14 cellular contexts compared by ENCODE assay signal in genomic region chr3:38551026-38551832, GRCh38.
"Had no signal": no experiment of that assay in that cellular context is flagged by ENCODE, and none has a peak within 500 bp of the region (broad histone marks: within the 10 kb centered on the region; RNA-seq: fewer than 3 reads in every experiment).

No MANE protein-coding gene starts in this region.

- H3K9me3 ChIP-seq: left ventricle myocardium inferior, SJCRH30, vagina had no signal

- H3K4me1 ChIP-seq: esophagus squamous epithelium, vagina had no signal

- H3K4me3 Mint-ChIP-seq: memory B cell, nephron had no signal

- H3K4me3 ChIP-seq: esophagus squamous epithelium, hepatocyte, left ventricle myocardium inferior, SJCRH30, vagina had no signal

- H2AFZ ChIP-seq: hepatocyte had no signal

- ATAC-seq: activated naive CD4-positive, alpha-beta T cell treated with anti-CD3 and anti-CD28 coated beads, Interleukin-2, amount 50 U/mL, for 72 hours; sciatic nerve had no signal

- H3K27ac Mint-ChIP-seq: activated naive CD4-positive, alpha-beta T cell treated with anti-CD3 and anti-CD28 coated beads, Interleukin-2, amount 50 U/mL, for 72 hours; activated T-helper 2 cell treated with anti-CD3 and anti-CD28 coated beads, Interferon-gamma antibody, Interleukin-2, Interleukin-4, amounts not matched to agents 10 μg/mL and 5 μg/mL and 100 μg/mL, durations not matched to agents 14 hours and 24 hours and 36 hours; memory B cell; nephron had no signal

- H3K9me3 Mint-ChIP-seq: activated naive CD4-positive, alpha-beta T cell treated with anti-CD3 and anti-CD28 coated beads, Interleukin-2, amount 50 U/mL, for 72 hours; activated T-helper 2 cell treated with anti-CD3 and anti-CD28 coated beads, Interferon-gamma antibody, Interleukin-2, Interleukin-4, amounts not matched to agents 10 μg/mL and 5 μg/mL and 100 μg/mL, durations not matched to agents 14 hours and 24 hours and 36 hours; memory B cell; nephron had no signal

- H3K4me1 Mint-ChIP-seq: memory B cell, nephron had no signal

- H3K36me3 ChIP-seq: esophagus squamous epithelium, vagina had no signal

- DNase-seq: activated CD4-positive, alpha-beta T cell treated with anti-CD3 and anti-CD28 coated beads for 1 hour; caudate nucleus; effector CD4-positive, alpha-beta T cell; esophagus squamous epithelium; left ventricle myocardium inferior; SJCRH30; T-helper 9 cell had no signal

- H3K4me2 ChIP-seq: hepatocyte had no signal

- H3K36me3 Mint-ChIP-seq: activated naive CD4-positive, alpha-beta T cell treated with anti-CD3 and anti-CD28 coated beads, Interleukin-2, amount 50 U/mL, for 72 hours; memory B cell had no signal

- H3K27ac ChIP-seq: esophagus squamous epithelium, hepatocyte, left ventricle myocardium inferior, SJCRH30, vagina had no signal

- H3K27me3 ChIP-seq: esophagus squamous epithelium, hepatocyte, SJCRH30, vagina had no signal
